ENCODE assay signal across 24 cellular contexts in the genomic region with DNA sequence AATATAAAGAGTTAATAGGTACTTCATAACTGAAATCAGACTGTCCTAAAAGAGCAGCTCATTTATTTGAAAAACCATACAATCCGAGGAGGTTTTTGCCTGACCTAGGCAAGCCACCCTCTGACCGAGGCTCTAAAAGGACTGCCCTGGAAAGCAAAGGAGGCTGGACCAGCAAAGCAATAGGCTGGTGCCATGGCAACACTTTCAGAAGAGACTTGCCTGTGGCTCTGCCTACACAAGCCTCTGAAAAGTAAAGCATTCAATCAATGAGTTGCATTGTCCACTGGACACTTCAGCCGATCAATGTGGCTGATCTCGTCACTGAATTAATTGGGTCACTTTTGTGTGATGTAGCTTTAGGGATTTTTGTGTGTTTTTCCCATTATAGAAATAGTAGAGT.
DNase-seq lines count a peak whose midpoint lies in the region.
"Had no signal": no experiment of that assay in that cellular context is flagged by ENCODE, and none has a peak within 500 bp of the region (broad histone marks: within the 10 kb centered on the region; RNA-seq: fewer than 3 reads in every experiment).

No MANE protein-coding gene starts in this region.

- H3K27ac Mint-ChIP-seq in CD8-positive, alpha-beta memory T cell: no peak overlapping the region
- H3K27ac Mint-ChIP-seq in activated CD4-positive, alpha-beta T cell treated with anti-CD3 and anti-CD28 coated beads, Interleukin-2, amount 10 ng/mL, durations not matched to agents 7 days and 5 days: no peak overlapping the region
- H3K27ac Mint-ChIP-seq: CD8-positive, alpha-beta T cell had no signal

- H3K4me3 Mint-ChIP-seq in CD8-positive, alpha-beta memory T cell: no peak overlapping the region
- no peak overlapping the region for H3K4me3 Mint-ChIP-seq in activated CD4-positive, alpha-beta T cell treated with anti-CD3 and anti-CD28 coated beads, Interleukin-2, amount 10 ng/mL, durations not matched to agents 7 days and 5 days
- H3K4me3 Mint-ChIP-seq: CD8-positive, alpha-beta T cell had no signal

- no peaks in the 10 kb centered on the region for H3K36me3 Mint-ChIP-seq in CD8-positive, alpha-beta memory T cell
- no peaks in the 10 kb centered on the region for H3K36me3 Mint-ChIP-seq in activated CD4-positive, alpha-beta T cell treated with anti-CD3 and anti-CD28 coated beads, Interleukin-2, amount 10 ng/mL, durations not matched to agents 7 days and 5 days (ENCODE audit: low read depth)
- H3K36me3 Mint-ChIP-seq: CD8-positive, alpha-beta T cell had no signal

- in situ Hi-C loops in SK-MEL-5 (cut with HindIII; ENCODE audit: low pct_unique_long_range_greater_than_20kb, low sequenced_read_pairs): no loop called here

- DNase-seq in NCI-H2227 (lab: John Stamatoyannopoulos, UW; ENCODE audit: unreplicated experiment) (peak; percentile 31), NCI-H2227 treated with DMSO at 0.1 percent for 48 hours (lab: John Stamatoyannopoulos, UW) (no peak), SK-MEL-5 (ENCODE audit: low read depth, low spot score) (peak; percentile 53), medulla oblongata (ENCODE audit: extremely low spot score) (peak; percentile 69), pons (ENCODE audit: low spot score) (peak; percentile 74)
- DNase-seq in activated effector memory CD4-positive, alpha-beta T cell treated with Interleukin-2 at 50 U/mL for 16 hours: no peak
- DNase-seq in CD8-positive, alpha-beta memory T cell: no peak
- DNase-seq in activated CD4-positive, alpha-beta T cell treated with anti-CD3 and anti-CD28 coated beads, Interleukin-2, amount 10 ng/mL, durations not matched to agents 7 days and 5 days: no peak
- DNase-seq: 8988T; CD8-positive, alpha-beta T cell; DMS53; GDM1; GOT3; HCEC 1CT; IMR-90; NCI-H1092 treated with DMSO at 0.1 percent for 48 hours; NCI-H1694 treated with DMSO at 0.1 percent for 48 hours; NCI-H2081 treated with DMSO at 0.1 percent for 48 hours; NCI-H510A; NCI-H774; PC-3; Right ventricle myocardium superior had no signal

- H3K27me3 ChIP-seq in CD8-positive, alpha-beta memory T cell (ENCODE audit: insufficient read depth, low read length, poor library complexity, severe bottlenecking): no peaks in the 10 kb centered on the region

- H3K4me1 ChIP-seq in CD8-positive, alpha-beta memory T cell (ENCODE audit: insufficient read depth, low read length): no peaks in the 10 kb centered on the region

- CTCF ChIA-PET in CD8-positive, alpha-beta memory T cell (lab: Charles Lee): no interaction called here
- CTCF ChIA-PET in activated CD4-positive, alpha-beta T cell treated with anti-CD3 and anti-CD28 coated beads, Interleukin-2, amount 10 ng/mL, durations not matched to agents 7 days and 5 days (lab: Charles Lee): no interaction called here

- no peaks in the 10 kb centered on the region for H3K36me3 ChIP-seq in CD8-positive, alpha-beta memory T cell (ENCODE audit: insufficient read depth, low read length)

- peaks cover 0 to 3% of the 10 kb centered on the region in 2 donors for H3K27me3 Mint-ChIP-seq in CD8-positive, alpha-beta memory T cell
- H3K27me3 Mint-ChIP-seq in activated CD4-positive, alpha-beta T cell treated with anti-CD3 and anti-CD28 coated beads, Interleukin-2, amount 10 ng/mL, durations not matched to agents 7 days and 5 days: no peaks in the 10 kb centered on the region

- POLR2A ChIA-PET in CD8-positive, alpha-beta memory T cell (lab: Charles Lee): no interaction called here
- POLR2A ChIA-PET in activated CD4-positive, alpha-beta T cell treated with anti-CD3 and anti-CD28 coated beads, Interleukin-2, amount 10 ng/mL, durations not matched to agents 7 days and 5 days (lab: Charles Lee): no interaction called here

- H3K4me1 Mint-ChIP-seq in CD8-positive, alpha-beta memory T cell: no peaks in the 10 kb centered on the region
- H3K4me1 Mint-ChIP-seq in activated CD4-positive, alpha-beta T cell treated with anti-CD3 and anti-CD28 coated beads, Interleukin-2, amount 10 ng/mL, durations not matched to agents 7 days and 5 days: no peaks in the 10 kb centered on the region

- no peak overlapping the region for H3K27ac ChIP-seq in CD8-positive, alpha-beta memory T cell (ENCODE audit: low read depth, low read length)
- H3K27ac ChIP-seq: KMS-11, SK-N-MC had no signal

- no peaks in the 10 kb centered on the region for H3K9me3 ChIP-seq in CD8-positive, alpha-beta memory T cell (ENCODE audit: low read length)

- H3K9me3 Mint-ChIP-seq in CD8-positive, alpha-beta memory T cell: peaks cover 0 to 7% (median 5%) of the 10 kb centered on the region in 5 donors
- H3K9me3 Mint-ChIP-seq in activated CD4-positive, alpha-beta T cell treated with anti-CD3 and anti-CD28 coated beads, Interleukin-2, amount 10 ng/mL, durations not matched to agents 7 days and 5 days: no peaks in the 10 kb centered on the region
- H3K9me3 Mint-ChIP-seq: CD8-positive, alpha-beta T cell had no signal

- no peak overlapping the region for H3K4me3 ChIP-seq in CD8-positive, alpha-beta memory T cell (ENCODE audit: low read length)
- H3K4me3 ChIP-seq: SK-N-MC had no signal

Comparison
In these comparisons a context has a peak if more than half of its experiments do, and no peak if none do; other contexts are left out.
1. DNase-seq: peak in NCI-H2227 (single experiment), SK-MEL-5 (single experiment), medulla oblongata (single experiment) and pons (single experiment); none in NCI-H2227 treated with DMSO at 0.1 percent for 48 hours (single experiment), activated effector memory CD4-positive, alpha-beta T cell treated with Interleukin-2 at 50 U/mL for 16 hours (single experiment), CD8-positive, alpha-beta memory T cell (0 of 5) and activated CD4-positive, alpha-beta T cell treated with anti-CD3 and anti-CD28 coated beads, Interleukin-2, amount 10 ng/mL, durations not matched to agents 7 days and 5 days (single experiment).